In genomic region chr11:118084247-118084646, GRCh38 we compare ENCODE assay signal across 14 cellular contexts. TPM values are rescaled to one million over a fixed set of nuclear protein-coding genes. Genes with fewer than 3 reads are reported as not detected.
A peak's percentile ranks its signal among the peaks of the same experiment; 100 is the strongest.
DNase-seq lines count a peak whose midpoint lies in the region; ATAC-seq, FAIRE-seq and TF ChIP-seq lines count a peak whose summit lies in the region.
"Had no signal": no experiment of that assay in that cellular context is flagged by ENCODE, and none has a peak within 500 bp of the region (broad histone marks: within the 10 kb centered on the region; RNA-seq: fewer than 3 reads in every experiment).

No MANE protein-coding gene starts in this region.

- no peak for TF ChIP-seq POLR2A in tibial nerve (IDR thresholded peaks at IDR 0.05)

- H4K20me1 ChIP-seq in KMS-11 (ENCODE audit: insufficient read depth) = no peaks in the 10 kb centered on the region

- H2AFZ ChIP-seq in KMS-11 (ENCODE audit: low read depth) = no peak overlapping the region

- TF ChIP-seq CTCF in KMS-11 (conservative IDR thresholded peaks at IDR 0.05; ENCODE audit: low read depth, low read length) (no peak), tibial nerve (IDR thresholded peaks at IDR 0.05) (no peak)

- peaks cover 11% of the 10 kb centered on the region for H3K9me3 Mint-ChIP-seq in natural killer cell treated with Interleukin-12 subunit alpha and Interleukin-12 subunit beta and Interleukin-15 and Interleukin-18, amount 100 ng/mL, for 72 hours

- H3K9ac ChIP-seq in KMS-11 = no peak overlapping the region

- no peak for FAIRE-seq in small intestine (lab: Jason Lieb, UNC)

- H3K36me3 ChIP-seq in KMS-11 (ENCODE audit: insufficient read depth) (no peaks in the 10 kb centered on the region), small intestine (ENCODE audit: control insufficient read depth in 2 of 2, insufficient read depth in 2 of 2, low read length in 2 of 2) (no peaks in the 10 kb centered on the region), tibial nerve (no peaks in the 10 kb centered on the region)

- no peak overlapping the region for H3K27ac Mint-ChIP-seq in natural killer cell treated with Interleukin-12 subunit alpha and Interleukin-12 subunit beta and Interleukin-15 and Interleukin-18, amount 100 ng/mL, for 72 hours
- H3K27ac Mint-ChIP-seq: activated CD4-positive, alpha-beta memory T cell treated with anti-CD3 and anti-CD28 coated beads, Interleukin-2, amount 10 ng/mL, durations not matched to agents 7 days and 5 days had no signal

- WGBS in small intestine, 3 donors = 9 to 21% (median 11%) methylated on average over 4 of the region's 4 CpGs
- WGBS in tibial nerve, 2 donors = 11 to 33% methylated on average over 4 of the region's 4 CpGs

- H3K4me1 Mint-ChIP-seq in natural killer cell treated with Interleukin-12 subunit alpha and Interleukin-12 subunit beta and Interleukin-15 and Interleukin-18, amount 100 ng/mL, for 72 hours (ENCODE audit: low read depth in 2 of 2) = no peaks in the 10 kb centered on the region

- H3K27ac ChIP-seq in KMS-11 (peak overlapping the region; percentile 30; the same call in 1 of the 2 replicates), small intestine (ENCODE audit: low read depth in 1 of 2, low read length in 1 of 2) (peak overlapping the region; percentile 9 to 71), tibial nerve (peak overlapping the region in 1 of 4 donors; percentile 7)
- H3K27ac ChIP-seq: epithelial cell of prostate had no signal

- H3K27me3 ChIP-seq in KMS-11 (ENCODE audit: insufficient read depth, low read depth) (no peaks in the 10 kb centered on the region), small intestine (ENCODE audit: control insufficient read depth in 2 of 2, insufficient read depth in 2 of 2, low read length in 2 of 2) (no peaks in the 10 kb centered on the region), tibial nerve (no peaks in the 10 kb centered on the region)

- H3K79me2 ChIP-seq in KMS-11 (ENCODE audit: insufficient read depth, low read depth) = no peaks in the 10 kb centered on the region

- H3K4me1 ChIP-seq in KMS-11 (ENCODE audit: low read depth, poor library complexity, severe bottlenecking) (peaks cover 27% of the 10 kb centered on the region), small intestine (ENCODE audit: control insufficient read depth in 2 of 2, insufficient read depth in 1 of 2, low read depth in 1 of 2, low read length in 1 of 2) (peaks cover 0 to 6% of the 10 kb centered on the region in 2 donors), tibial nerve (peaks cover 0 to 17% (median 6%) of the 10 kb centered on the region in 4 donors)

- H3K4me2 ChIP-seq in KMS-11 = peak overlapping the region; percentile 36; the same call in 1 of the 2 replicates

- no peak overlapping the region for H3K4me3 ChIP-seq in KMS-11 (IDR thresholded peaks at IDR 0.05; ENCODE audit: insufficient read depth, low read depth, low read length)
- H3K4me3 ChIP-seq in small intestine (ENCODE audit: low read depth in 1 of 2, low read length in 2 of 2) = no peak overlapping the region
- no peak overlapping the region for H3K4me3 ChIP-seq in tibial nerve

- ATAC-seq in HG02678 (IDR thresholded peaks at IDR 0.05; ENCODE audit: unreplicated experiment) = no peak
- ATAC-seq in natural killer cell treated with Interleukin-12 subunit alpha and Interleukin-12 subunit beta and Interleukin-15 and Interleukin-18, amount 100 ng/mL, for 72 hours = no peak

- peaks cover 5 to 6% of the 10 kb centered on the region in 2 donors for H3K27me3 Mint-ChIP-seq in natural killer cell treated with Interleukin-12 subunit alpha and Interleukin-12 subunit beta and Interleukin-15 and Interleukin-18, amount 100 ng/mL, for 72 hours

- peaks cover 17% of the 10 kb centered on the region for H3K36me3 Mint-ChIP-seq in natural killer cell treated with Interleukin-12 subunit alpha and Interleukin-12 subunit beta and Interleukin-15 and Interleukin-18, amount 100 ng/mL, for 72 hours

- H3K4me3 Mint-ChIP-seq in natural killer cell treated with Interleukin-12 subunit alpha and Interleukin-12 subunit beta and Interleukin-15 and Interleukin-18, amount 100 ng/mL, for 72 hours = no peak overlapping the region
- H3K4me3 Mint-ChIP-seq: activated CD4-positive, alpha-beta memory T cell treated with anti-CD3 and anti-CD28 coated beads, Interleukin-2, amount 10 ng/mL, durations not matched to agents 7 days and 5 days had no signal

- no peak for TF ChIP-seq EP300 in tibial nerve (IDR thresholded peaks at IDR 0.05)

- H3K9me3 ChIP-seq in small intestine (ENCODE audit: control insufficient read depth, low read depth) = no peaks in the 10 kb centered on the region
- H3K9me3 ChIP-seq in tibial nerve = peaks cover 0 to 22% (median 0%) of the 10 kb centered on the region in 4 donors

- DNase-seq in UCSD-AML1 (lab: John Stamatoyannopoulos, UW; ENCODE audit: unreplicated experiment) = peak; percentile 58
- DNase-seq in kidney tubule cell (ENCODE audit: low spot score) = peak; percentile 28
- DNase-seq in small intestine = peak; percentile 85
- DNase-seq in tibial nerve (ENCODE audit: low spot score in 2 of 2) = no peak
- no peak for DNase-seq in natural killer cell treated with Interleukin-12 subunit alpha and Interleukin-12 subunit beta and Interleukin-15 and Interleukin-18, amount 100 ng/mL, for 72 hours (ENCODE audit: low spot score)
- DNase-seq in HCEC 1CT = no peak
- DNase-seq: activated CD4-positive, alpha-beta memory T cell treated with anti-CD3 and anti-CD28 coated beads, Interleukin-2, amount 10 ng/mL, durations not matched to agents 7 days and 5 days; NCI-H187; stimulated activated naive CD4-positive, alpha-beta T cell treated with Interleukin-2 at 50 U/mL for 16 hours had no signal

RNA-seq across cellular contexts. Expression of gene SMIM35, which starts 2.5 kb away (rescaled TPM):
- under 1 TPM in 1 of 3 donors, not detected in 2; 0.03 TPM for polyA plus RNA-seq in small intestine
- total RNA-seq in tibial nerve = not detected
- not detected for total RNA-seq in natural killer cell treated with Interleukin-12 subunit alpha and Interleukin-12 subunit beta and Interleukin-15 and Interleukin-18, amount 100 ng/mL, for 72 hours
- total RNA-seq: H4, kidney epithelial cell had no signal

RNA-seq across cellular contexts. Expression of gene TMPRSS4, which starts 7.4 kb away (rescaled TPM):
- polyA plus RNA-seq in small intestine = 10 to 100 TPM; 20.0 to 59.4 (median 29.3) TPM
- total RNA-seq in tibial nerve = not detected
- total RNA-seq in natural killer cell treated with Interleukin-12 subunit alpha and Interleukin-12 subunit beta and Interleukin-15 and Interleukin-18, amount 100 ng/mL, for 72 hours = under 1 TPM in 1 of 2 donors, not detected in 1; 0.19 TPM
- total RNA-seq: H4 had no signal

Comparison
In these comparisons a context has a peak if more than half of its experiments do, and no peak if none do; other contexts are left out.
1. DNase-seq: peak in UCSD-AML1 (single experiment), kidney tubule cell (single experiment) and small intestine (single experiment); none in tibial nerve (0 of 2), natural killer cell treated with Interleukin-12 subunit alpha and Interleukin-12 subunit beta and Interleukin-15 and Interleukin-18, amount 100 ng/mL, for 72 hours (single experiment) and HCEC 1CT (single experiment).